ENCODE assay signal across 9 cellular contexts in genomic region chr1:47262787-47263413, GRCh38. TPM values are rescaled to one million over a fixed set of nuclear protein-coding genes. Genes with fewer than 3 reads are reported as not detected.
DNase-seq lines count a peak whose midpoint lies in the region; ATAC-seq and TF ChIP-seq lines count a peak whose summit lies in the region.
"Had no signal": no experiment of that assay in that cellular context is flagged by ENCODE, and none has a peak within 500 bp of the region (broad histone marks: within the 10 kb centered on the region; RNA-seq: fewer than 3 reads in every experiment).

No MANE protein-coding gene starts in this region.

- H3K4me3 ChIP-seq in cardiac muscle cell, result no peak overlapping the region
- H3K4me3 ChIP-seq in cardiac fibroblast (replicated peaks in 1 of 2; ENCODE audit: low read depth in 2 of 2, low read length in 2 of 2), result no peak overlapping the region
- no peak overlapping the region for H3K4me3 ChIP-seq in lower lobe of right lung
- no peak overlapping the region for H3K4me3 ChIP-seq in upper lobe of left lung

- WGBS in upper lobe of left lung, 2 donors, result 80 to 100% methylated on average over 1 of the region's 1 CpG

- DNase-seq in cardiac muscle cell (ENCODE audit: low read depth in 1 of 2, low spot score in 1 of 2) (peak; percentile 34 to 69), cardiac septum (ENCODE audit: low spot score) (no peak), HuH-7 (ENCODE audit: low spot score) (peak; percentile 33), SKM-1 (lab: John Stamatoyannopoulos, UW; ENCODE audit: unreplicated experiment) (peak; percentile 9), cardiac fibroblast (ENCODE audit: low read depth in 2 of 2) (peak; percentile 65 to 69), lower lobe of right lung (no peak), upper lobe of left lung (no peak), epidermal melanocyte (ENCODE audit: insufficient read length, low spot score) (no peak)

- ATAC-seq in lower lobe of right lung, result peak; percentile 52 to 62
- peak in 1 of 2 donors; percentile 65 for ATAC-seq in upper lobe of left lung (ENCODE audit: low FRiP score in 2 of 2)

- no peak for TF ChIP-seq EP300 in upper lobe of left lung (IDR thresholded peaks at IDR 0.05)

- H3K27me3 ChIP-seq in cardiac muscle cell, result no peaks in the 10 kb centered on the region
- no peaks in the 10 kb centered on the region for H3K27me3 ChIP-seq in lower lobe of right lung (ENCODE audit: low read depth)
- H3K27me3 ChIP-seq in upper lobe of left lung, result no peaks in the 10 kb centered on the region

- H3K36me3 ChIP-seq in cardiac muscle cell (peaks cover 3% of the 10 kb centered on the region), lower lobe of right lung (no peaks in the 10 kb centered on the region), upper lobe of left lung (no peaks in the 10 kb centered on the region)

- no peaks in the 10 kb centered on the region for H3K4me1 ChIP-seq in cardiac muscle cell (ENCODE audit: low read depth)
- no peaks in the 10 kb centered on the region for H3K4me1 ChIP-seq in lower lobe of right lung
- no peaks in the 10 kb centered on the region for H3K4me1 ChIP-seq in upper lobe of left lung

- TF ChIP-seq POLR2A in upper lobe of left lung (IDR thresholded peaks at IDR 0.05), result no peak

- H3K27ac ChIP-seq in cardiac muscle cell (no peak overlapping the region), lower lobe of right lung (no peak overlapping the region), upper lobe of left lung (no peak overlapping the region)
- H3K27ac ChIP-seq: epithelial cell of prostate had no signal

- H3K9me3 ChIP-seq in cardiac muscle cell (ENCODE audit: low read depth) (no peaks in the 10 kb centered on the region), lower lobe of right lung (no peaks in the 10 kb centered on the region), upper lobe of left lung (no peaks in the 10 kb centered on the region)

- TF ChIP-seq CTCF in cardiac muscle cell (IDR thresholded peaks at IDR 0.05; ENCODE audit: low read depth, low read length) (peak; percentile 77), cardiac fibroblast (IDR thresholded peaks at IDR 0.05; ENCODE audit: low read depth, low read length) (peak; percentile 61), lower lobe of right lung (IDR thresholded peaks at IDR 0.05) (peak; percentile 64), upper lobe of left lung (IDR thresholded peaks at IDR 0.05) (peak; percentile 54 to 71 (median 68))

- intact Hi-C loops in cardiac septum (cut with DNase I) (loop anchor here (2.0 kb wide), 1 partner anchor 70 kb away; no protein-coding TSS in a partner anchor), lower lobe of right lung (cut with DNase I) (no loop called here)

RNA-seq across cellular contexts. Expression of gene TAL1, which starts 30.9 kb away (rescaled TPM):
- 0.04 and 0.30 TPM in 2 replicates for total RNA-seq in cardiac muscle cell
- polyA plus RNA-seq in cardiac muscle cell, result 0.32 and 0.55 TPM in 2 replicates
- total RNA-seq in cardiac septum, result 1.9 TPM
- total RNA-seq in lower lobe of right lung, result 15.4 TPM
- 10 to 100 TPM in 4 of 6 donors, 1 to 10 TPM in 2; 4.2 to 16.4 (median 10.8) TPM for total RNA-seq in upper lobe of left lung

RNA-seq across cellular contexts. Expression of gene STIL, which starts 51.0 kb away (rescaled TPM):
- 4.2 and 13.4 TPM in 2 replicates for total RNA-seq in cardiac muscle cell
- 2.3 and 7.5 TPM in 2 replicates for polyA plus RNA-seq in cardiac muscle cell
- total RNA-seq in cardiac septum, result 0.48 TPM
- total RNA-seq in lower lobe of right lung, result 1.6 TPM
- total RNA-seq in upper lobe of left lung, result 1 to 10 TPM; 1.1 to 7.0 (median 2.9) TPM

Comparison
In these comparisons a context has a peak if more than half of its experiments do, and no peak if none do; other contexts are left out.
1. DNase-seq: peak in cardiac muscle cell (2 of 2), HuH-7 (single experiment), SKM-1 (single experiment) and cardiac fibroblast (2 of 2); none in cardiac septum (single experiment), lower lobe of right lung (single experiment), upper lobe of left lung (0 of 2) and epidermal melanocyte (single experiment).
2. Peak in every context shown above with its lines, with median percentiles within 50 percentile points of each other: CTCF ChIP-seq.